In genomic region chr3:23889401-23889800, GRCh38 we compare ENCODE assay signal across 1 cellular context.
TF ChIP-seq lines count a peak whose summit lies in the region.

No MANE protein-coding gene starts in this region.

TF ChIP-seq in GM23338, 12 proteins besides CTCF, POLR2A, EP300 and RAD21 (continued from another document):
- TF ChIP-seq REST (IDR thresholded peaks at IDR 0.05; ENCODE audit: unreplicated experiment) (no peak), EZH2 (IDR thresholded peaks at IDR 0.05; ENCODE audit: low read depth, unreplicated experiment) (no peak), ZNF462 (CRISPR knock-in tag; IDR thresholded peaks at IDR 0.05) (no peak), NANOG (IDR thresholded peaks at IDR 0.05; ENCODE audit: borderline replicate concordance) (no peak), STAT1 (IDR thresholded peaks at IDR 0.05; ENCODE audit: unreplicated experiment) (no peak), POLR2AphosphoS5 (IDR thresholded peaks at IDR 0.05; ENCODE audit: low read depth) (no peak), ZNF331 (CRISPR knock-in tag; IDR thresholded peaks at IDR 0.05; ENCODE audit: low read depth) (no peak), JUNB (IDR thresholded peaks at IDR 0.05; ENCODE audit: unreplicated experiment) (no peak)
